18 cellular contexts compared by ENCODE assay signal in genomic region chr10:43906470-43906869, GRCh38.
DNase-seq lines count a peak whose midpoint lies in the region; ATAC-seq, FAIRE-seq and TF ChIP-seq lines count a peak whose summit lies in the region.
"Had no signal": no experiment of that assay in that cellular context is flagged by ENCODE, and none has a peak within 500 bp of the region (broad histone marks: within the 10 kb centered on the region; RNA-seq: fewer than 3 reads in every experiment).

No MANE protein-coding gene starts in this region.

- H3K23ac ChIP-seq in neuronal stem cell (ENCODE audit: low read depth, low read length, poor library complexity), result no peak overlapping the region

- H2AFZ ChIP-seq in neuronal stem cell (ENCODE audit: low read length), result no peak overlapping the region
- H2AFZ ChIP-seq: PC-9 had no signal

- H3K4me1 ChIP-seq in adipocyte (ENCODE audit: control insufficient read depth, insufficient read depth, low read length) (peaks cover 36% of the 10 kb centered on the region), heart left ventricle (peaks cover 9 to 55% (median 33%) of the 10 kb centered on the region in 12 donors), neuronal stem cell (ENCODE audit: control insufficient read depth in 2 of 2, insufficient read depth in 1 of 2, low read depth in 1 of 2, low read length in 2 of 2) (peaks cover 0 to 1% of the 10 kb centered on the region in 2 donors), suprapubic skin (peaks cover 26% of the 10 kb centered on the region)

- intact Hi-C loops in heart left ventricle (cut with DNase I), result loop anchor here in 4 of 10 donors (5.0 to 10.0 kb wide), 5 partner anchors 39 to 478 kb away; partner anchors contain the start of gene CXCL12 (in 1 of the 4)

- H2BK120ac ChIP-seq in neuronal stem cell (ENCODE audit: low read depth, low read length), result no peak overlapping the region

- no peak overlapping the region for H2BK12ac ChIP-seq in neuronal stem cell (ENCODE audit: low read length)

- no peak overlapping the region for H2BK15ac ChIP-seq in neuronal stem cell (ENCODE audit: low read length)

- no peak overlapping the region for H2AK5ac ChIP-seq in neuronal stem cell (ENCODE audit: low read depth, low read length)

- no peak for FAIRE-seq in GM19239 (lab: Jason Lieb, UNC)
- FAIRE-seq: keratinocyte had no signal

- no peak overlapping the region for H3K14ac ChIP-seq in neuronal stem cell (ENCODE audit: low read length)

- 31 to 40% (median 32%) methylated on average over 8 of the region's 8 CpGs for WGBS in heart left ventricle, 4 donors
- WGBS in neuronal stem cell (ENCODE audit: extremely low coverage in 2 of 2, insufficient read length in 2 of 2, insufficient replicate concordance in 1 of 2), 2 donors, result no CpG with 5 or more reads among the region's 8 CpGs
- WGBS in suprapubic skin, result 76% methylated on average over 8 of the region's 8 CpGs

- no peaks in the 10 kb centered on the region for H3K9me3 ChIP-seq in adipocyte (ENCODE audit: control insufficient read depth, low read length)
- no peaks in the 10 kb centered on the region for H3K9me3 ChIP-seq in heart left ventricle
- H3K9me3 ChIP-seq in neuronal stem cell (replicated peaks in 1 of 2; ENCODE audit: control insufficient read depth in 2 of 2, insufficient read depth in 1 of 2, low read depth in 1 of 2, low read length in 2 of 2), result no peaks in the 10 kb centered on the region
- no peaks in the 10 kb centered on the region for H3K9me3 ChIP-seq in suprapubic skin

- H3K9ac ChIP-seq in adipocyte (ENCODE audit: low read length), result peak overlapping the region; percentile 19
- H3K9ac ChIP-seq in neuronal stem cell (ENCODE audit: low read depth, low read length, poor library complexity), result no peak overlapping the region

- no peak overlapping the region for H4K91ac ChIP-seq in neuronal stem cell (ENCODE audit: low read depth, low read length, poor library complexity)

- H3K4me2 ChIP-seq in neuronal stem cell (ENCODE audit: insufficient read depth, low read length, poor library complexity, severe bottlenecking), result no peak overlapping the region
- H3K4me2 ChIP-seq: PC-9 had no signal

- no peak overlapping the region for H3K4me3 ChIP-seq in adipocyte (ENCODE audit: low read length)
- H3K4me3 ChIP-seq in heart left ventricle, result no peak overlapping the region
- no peak overlapping the region for H3K4me3 ChIP-seq in neuronal stem cell (ENCODE audit: low read length in 2 of 2)
- H3K4me3 ChIP-seq in suprapubic skin, result no peak overlapping the region
- H3K4me3 ChIP-seq: PC-9 had no signal

- H3K36me3 ChIP-seq in adipocyte (ENCODE audit: control insufficient read depth, insufficient read depth, low read length, severe bottlenecking) (no peaks in the 10 kb centered on the region), heart left ventricle (no peaks in the 10 kb centered on the region), neuronal stem cell (replicated peaks in 1 of 2; ENCODE audit: control insufficient read depth in 2 of 2, insufficient read depth in 2 of 2, low read length in 2 of 2) (no peaks in the 10 kb centered on the region), suprapubic skin (no peaks in the 10 kb centered on the region)

- TF ChIP-seq CTCF in heart left ventricle (IDR thresholded peaks at IDR 0.05) (no peak), suprapubic skin (IDR thresholded peaks at IDR 0.05) (no peak)

- TF ChIP-seq POLR2A in heart left ventricle (IDR thresholded peaks at IDR 0.05), result no peak
- no peak for TF ChIP-seq POLR2A in suprapubic skin (IDR thresholded peaks at IDR 0.05)

- H3K79me1 ChIP-seq in neuronal stem cell (ENCODE audit: low read depth, low read length), result no peaks in the 10 kb centered on the region

- peak overlapping the region; percentile 47 to 79 (median 58) for H3K27ac ChIP-seq in heart left ventricle
- no peak overlapping the region for H3K27ac ChIP-seq in neuronal stem cell (replicated peaks; ENCODE audit: low read length)
- H3K27ac ChIP-seq in suprapubic skin, result peak overlapping the region; percentile 54
- H3K27ac ChIP-seq: PC-9 had no signal

- no peak for TF ChIP-seq EP300 in suprapubic skin (IDR thresholded peaks at IDR 0.05)

- no peak overlapping the region for H4K8ac ChIP-seq in neuronal stem cell (ENCODE audit: low read depth, low read length)

- no peak for DNase-seq in adipocyte (ENCODE audit: low read depth)
- peak in 2 of 5 donors; percentile 32 to 46 for DNase-seq in heart left ventricle
- DNase-seq in neuronal stem cell (ENCODE audit: low spot score), result no peak
- DNase-seq in suprapubic skin (ENCODE audit: low spot score in 2 of 2), result no peak
- DNase-seq in NCI-H146 (lab: John Stamatoyannopoulos, UW), result no peak
- no peak for DNase-seq in GM19238 (ENCODE audit: insufficient read length, low spot score)
- DNase-seq in NCI-H446 (lab: John Stamatoyannopoulos, UW), result no peak
- no peak for DNase-seq in GM19239 (ENCODE audit: insufficient read length, low spot score)
- DNase-seq: activated CD4-positive, alpha-beta T cell treated with anti-CD3 and anti-CD28 coated beads for 1 hour; CD4-positive, CD25-positive, alpha-beta regulatory T cell; central memory CD4-positive, alpha-beta T cell; DMS53; effector CD4-positive, alpha-beta T cell; hippocampal formation; NCI-H1105; PC-9; stimulated activated CD4-positive, alpha-beta T cell treated with anti-CD3 and anti-CD28 coated beads, Interleukin-4, amount 100 ng/mL, for 24 hours had no signal

- peak in 3 of 4 donors; percentile 12 to 31 (median 30) for ATAC-seq in heart left ventricle

- no peak overlapping the region for H2BK5ac ChIP-seq in neuronal stem cell (ENCODE audit: low read length)

- no peak overlapping the region for H3K4ac ChIP-seq in neuronal stem cell (ENCODE audit: low read length)

- peaks cover 10% of the 10 kb centered on the region for H3K27me3 ChIP-seq in adipocyte (replicated peaks; ENCODE audit: control insufficient read depth, insufficient read depth, low read length)
- H3K27me3 ChIP-seq in heart left ventricle, result no peaks in the 10 kb centered on the region
- H3K27me3 ChIP-seq in neuronal stem cell (ENCODE audit: control insufficient read depth in 3 of 3, insufficient read depth in 3 of 3, low read depth in 1 of 3, low read length in 3 of 3), result no peaks in the 10 kb centered on the region
- no peaks in the 10 kb centered on the region for H3K27me3 ChIP-seq in suprapubic skin

- peak overlapping the region; percentile 27 for H3K18ac ChIP-seq in neuronal stem cell (ENCODE audit: low read length)
